In genomic region chr9:124139001-124139400, GRCh38 we compare ENCODE assay signal across 17 cellular contexts.
DNase-seq lines count a peak whose midpoint lies in the region; FAIRE-seq and TF ChIP-seq lines count a peak whose summit lies in the region.
"Had no signal": no experiment of that assay in that cellular context is flagged by ENCODE, and none has a peak within 500 bp of the region (broad histone marks: within the 10 kb centered on the region; RNA-seq: fewer than 3 reads in every experiment).

No MANE protein-coding gene starts in this region.

- H3K4me3 ChIP-seq in skeletal muscle cell (ENCODE audit: low read depth, low read length) = no peak overlapping the region
- H3K4me3 ChIP-seq: right lobe of liver, SK-N-MC, vagina had no signal

- CTCF ChIA-PET in activated naive CD4-positive, alpha-beta T cell treated with anti-CD3 and anti-CD28 coated beads, Interleukin-2, amount 10 ng/mL, durations not matched to agents 7 days and 5 days (lab: Charles Lee) = no interaction called here

- H3K9me3 Mint-ChIP-seq in activated naive CD4-positive, alpha-beta T cell treated with anti-CD3 and anti-CD28 coated beads, Interleukin-2, amount 10 ng/mL, durations not matched to agents 7 days and 5 days = no peaks in the 10 kb centered on the region
- H3K9me3 Mint-ChIP-seq: activated CD4-positive, alpha-beta memory T cell treated with anti-CD3 and anti-CD28 coated beads, Interleukin-2, amount 10 ng/mL, durations not matched to agents 7 days and 5 days had no signal

- H3K36me3 Mint-ChIP-seq in activated naive CD4-positive, alpha-beta T cell treated with anti-CD3 and anti-CD28 coated beads, Interleukin-2, amount 10 ng/mL, durations not matched to agents 7 days and 5 days = no peaks in the 10 kb centered on the region

- DNase-seq in CD1c-positive myeloid dendritic cell (ENCODE audit: extremely low spot score) (peak; percentile 26), NCI-H226 (peak; percentile 81), fibroblast of the conjunctiva (ENCODE audit: low read depth) (peak; percentile 29), skeletal muscle cell (ENCODE audit: low read depth) (peak; percentile 63), COLO668 (lab: John Stamatoyannopoulos, UW; ENCODE audit: unreplicated experiment) (no peak), GM12891 (ENCODE audit: insufficient read length, low spot score) (no peak), germinal center (ENCODE audit: low spot score) (no peak)
- no peak for DNase-seq in activated naive CD4-positive, alpha-beta T cell treated with anti-CD3 and anti-CD28 coated beads, Interleukin-2, amount 10 ng/mL, durations not matched to agents 7 days and 5 days
- DNase-seq: activated CD4-positive, alpha-beta memory T cell treated with anti-CD3 and anti-CD28 coated beads, Interleukin-2, amount 10 ng/mL, durations not matched to agents 7 days and 5 days; dermis blood vessel endothelial cell; NCI-H187; NCI-H524; OCI-M1; right lobe of liver; stimulated activated naive CD4-positive, alpha-beta T cell had no signal

- no peak overlapping the region for H3K4me3 Mint-ChIP-seq in activated naive CD4-positive, alpha-beta T cell treated with anti-CD3 and anti-CD28 coated beads, Interleukin-2, amount 10 ng/mL, durations not matched to agents 7 days and 5 days
- H3K4me3 Mint-ChIP-seq: activated CD4-positive, alpha-beta memory T cell treated with anti-CD3 and anti-CD28 coated beads, Interleukin-2, amount 10 ng/mL, durations not matched to agents 7 days and 5 days had no signal

- H3K27me3 Mint-ChIP-seq in activated naive CD4-positive, alpha-beta T cell treated with anti-CD3 and anti-CD28 coated beads, Interleukin-2, amount 10 ng/mL, durations not matched to agents 7 days and 5 days = peaks cover 28% of the 10 kb centered on the region

- TF ChIP-seq POLR2A in GM12891 (IDR thresholded peaks at IDR 0.05; ENCODE audit: low read depth, low read length) = no peak

- H3K27ac Mint-ChIP-seq in activated naive CD4-positive, alpha-beta T cell treated with anti-CD3 and anti-CD28 coated beads, Interleukin-2, amount 10 ng/mL, durations not matched to agents 7 days and 5 days = no peak overlapping the region
- H3K27ac Mint-ChIP-seq: activated CD4-positive, alpha-beta memory T cell treated with anti-CD3 and anti-CD28 coated beads, Interleukin-2, amount 10 ng/mL, durations not matched to agents 7 days and 5 days had no signal

- H3K4me1 Mint-ChIP-seq in activated naive CD4-positive, alpha-beta T cell treated with anti-CD3 and anti-CD28 coated beads, Interleukin-2, amount 10 ng/mL, durations not matched to agents 7 days and 5 days = peaks cover 2% of the 10 kb centered on the region
- H3K4me1 Mint-ChIP-seq: activated CD4-positive, alpha-beta memory T cell treated with anti-CD3 and anti-CD28 coated beads, Interleukin-2, amount 10 ng/mL, durations not matched to agents 7 days and 5 days had no signal

- FAIRE-seq in GM12891 (lab: Jason Lieb, UNC) = no peak

TF ChIP-seq in GM12891, 5 proteins besides CTCF, POLR2A, EP300 and RAD21:
- TF ChIP-seq SPI1 (IDR thresholded peaks at IDR 0.05; ENCODE audit: low read depth, low read length) (no peak), PAX5 (IDR thresholded peaks at IDR 0.05; ENCODE audit: insufficient read depth, low read length, severe bottlenecking) (no peak), POU2F2 (IDR thresholded peaks at IDR 0.05; ENCODE audit: low read depth, low read length) (no peak), POLR2AphosphoS5 (IDR thresholded peaks at IDR 0.05; ENCODE audit: low read depth, low read length) (no peak), TAF1 (IDR thresholded peaks at IDR 0.05; ENCODE audit: low read depth, low read length) (no peak)
TF ChIP-seq in GM12891: peak in this region for 0.

Comparison
In these comparisons a context has a peak if more than half of its experiments do, and no peak if none do; other contexts are left out.
1. DNase-seq: peak in CD1c-positive myeloid dendritic cell (single experiment), NCI-H226 (single experiment), fibroblast of the conjunctiva (single experiment) and skeletal muscle cell (single experiment); none in COLO668 (single experiment), activated naive CD4-positive, alpha-beta T cell treated with anti-CD3 and anti-CD28 coated beads, Interleukin-2, amount 10 ng/mL, durations not matched to agents 7 days and 5 days (single experiment), GM12891 (single experiment) and germinal center (single experiment).